ENCODE assay signal across 8 cellular contexts in the genomic region with DNA sequence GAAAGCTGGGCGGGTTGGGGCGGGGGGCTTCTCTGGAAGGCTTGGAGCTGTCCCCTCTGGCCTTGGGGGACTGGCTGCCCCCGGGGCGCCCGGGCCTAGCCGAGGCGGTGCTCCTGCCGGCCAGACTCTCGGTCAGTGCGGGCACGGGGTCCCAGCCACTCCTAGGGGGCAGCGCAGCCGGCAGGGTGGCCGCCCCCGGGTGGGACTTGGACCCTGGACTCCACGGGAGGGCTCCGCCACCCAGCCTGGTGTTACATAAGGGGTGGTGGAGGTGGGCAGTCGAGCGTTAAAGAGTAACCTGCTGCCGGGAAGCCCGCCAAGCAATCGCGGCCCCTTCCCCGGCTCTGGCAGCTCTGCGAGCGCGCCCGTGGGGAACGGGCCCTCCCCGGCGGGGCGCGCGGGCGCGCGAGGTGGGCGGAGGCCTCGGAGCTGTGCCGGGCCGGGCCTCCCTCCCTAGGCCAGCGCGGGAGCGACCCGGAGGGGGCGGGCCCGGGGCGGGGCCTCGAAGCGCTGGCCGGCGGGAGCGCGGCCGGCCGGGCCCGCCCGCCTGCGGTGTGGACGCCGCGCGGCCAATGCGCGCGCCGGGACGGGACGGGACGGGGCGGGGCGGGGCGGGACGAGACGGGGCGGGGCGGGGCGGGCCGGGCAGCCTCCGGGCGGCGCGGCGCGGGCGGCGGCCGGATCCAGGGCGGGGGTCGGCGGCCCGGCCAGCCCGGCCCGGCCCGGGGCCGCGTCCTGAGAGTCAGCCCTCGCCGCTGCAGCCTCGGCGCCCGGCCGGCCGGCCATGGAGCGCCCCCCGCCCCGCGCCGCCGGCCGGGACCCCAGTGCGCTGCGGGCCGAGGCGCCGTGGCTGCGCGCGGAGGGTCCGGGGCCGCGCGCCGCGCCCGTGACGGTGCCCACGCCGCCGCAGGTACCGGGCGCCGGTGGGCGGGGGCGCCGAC. TPM values are rescaled to one million over a fixed set of nuclear protein-coding genes. Genes with fewer than 3 reads are reported as not detected.
DNase-seq lines count a peak whose midpoint lies in the region; ATAC-seq, FAIRE-seq and TF ChIP-seq lines count a peak whose summit lies in the region.

A gene with protein sequence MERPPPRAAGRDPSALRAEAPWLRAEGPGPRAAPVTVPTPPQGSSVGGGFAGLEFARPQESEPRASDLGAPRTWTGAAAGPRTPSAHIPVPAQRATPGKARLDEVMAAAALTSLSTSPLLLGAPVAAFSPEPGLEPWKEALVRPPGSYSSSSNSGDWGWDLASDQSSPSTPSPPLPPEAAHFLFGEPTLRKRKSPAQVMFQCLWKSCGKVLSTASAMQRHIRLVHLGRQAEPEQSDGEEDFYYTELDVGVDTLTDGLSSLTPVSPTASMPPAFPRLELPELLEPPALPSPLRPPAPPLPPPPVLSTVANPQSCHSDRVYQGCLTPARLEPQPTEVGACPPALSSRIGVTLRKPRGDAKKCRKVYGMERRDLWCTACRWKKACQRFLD (plus strand): TSS at position 648 of the 941 bp plus-strand sequence. CDS start 137 bp downstream, at position 785.

- peaks cover 26% of the 10 kb centered on the region for H3K4me1 Mint-ChIP-seq in stimulated activated memory B cell treated with anti-CD40 and anti-IgM and Interleukin-4, amounts not matched to agents 10 μg/mL and 1 μg/mL and 100 μg/mL, for 72 hours

- peak; percentile 39 for ATAC-seq in HG03095 (IDR thresholded peaks at IDR 0.05; ENCODE audit: unreplicated experiment)
- ATAC-seq in stimulated activated memory B cell treated with anti-CD40 and anti-IgM and Interleukin-4, amounts not matched to agents 10 μg/mL and 1 μg/mL and 100 μg/mL, for 72 hours: peak; percentile 82

- CTCF ChIA-PET in activated CD8-positive, alpha-beta memory T cell treated with anti-CD3 and anti-CD28 coated beads for 36 hours (lab: Charles Lee): interaction anchor here (0.9 to 1.7 kb wide), 4 partner anchors 11 to 32 kb away, joined by 3 to 11 read pairs (median 4); partner anchors contain the start of genes ARFRP1 and ZGPAT

- H3K36me3 Mint-ChIP-seq in stimulated activated memory B cell treated with anti-CD40 and anti-IgM and Interleukin-4, amounts not matched to agents 10 μg/mL and 1 μg/mL and 100 μg/mL, for 72 hours: peaks cover 6% of the 10 kb centered on the region

- POLR2A ChIA-PET in activated CD8-positive, alpha-beta memory T cell treated with anti-CD3 and anti-CD28 coated beads for 36 hours (lab: Charles Lee): interaction anchor here (0.9 to 1.6 kb wide), 3 partner anchors 11 to 31 kb away, joined by 5 to 9 read pairs (median 5); partner anchors contain the start of genes ARFRP1 and ZGPAT

- no peak within 1 kb of the TSS for H3K27ac Mint-ChIP-seq in stimulated activated memory B cell treated with anti-CD40 and anti-IgM and Interleukin-4, amounts not matched to agents 10 μg/mL and 1 μg/mL and 100 μg/mL, for 72 hours

- no peaks in the 10 kb centered on the region for H3K9me3 Mint-ChIP-seq in stimulated activated memory B cell treated with anti-CD40 and anti-IgM and Interleukin-4, amounts not matched to agents 10 μg/mL and 1 μg/mL and 100 μg/mL, for 72 hours

- H3K27me3 Mint-ChIP-seq in stimulated activated memory B cell treated with anti-CD40 and anti-IgM and Interleukin-4, amounts not matched to agents 10 μg/mL and 1 μg/mL and 100 μg/mL, for 72 hours: no peaks in the 10 kb centered on the region

- no peak for TF ChIP-seq POLR2A in GM12891 (IDR thresholded peaks at IDR 0.05; ENCODE audit: low read depth, low read length)

- H3K4me3 Mint-ChIP-seq in stimulated activated memory B cell treated with anti-CD40 and anti-IgM and Interleukin-4, amounts not matched to agents 10 μg/mL and 1 μg/mL and 100 μg/mL, for 72 hours: peak within 1 kb of the TSS; percentile 53

- FAIRE-seq in GM12891 (lab: Jason Lieb, UNC): peak; percentile 91

- DNase-seq in A172 (ENCODE audit: low spot score): peak; percentile 28
- DNase-seq in GM12891 (ENCODE audit: insufficient read length, low spot score): peak; percentile 94
- DNase-seq in NCI-H82 (lab: John Stamatoyannopoulos, UW): peak; percentile 84
- DNase-seq in medulla oblongata (ENCODE audit: extremely low spot score): peak; percentile 90

- in situ Hi-C loops in endometrial microvascular endothelial cells (cut with HindIII; ENCODE audit: inconsistent ontology term, low pct_unique_long_range_greater_than_20kb, low sequenced_read_pairs): no loop called here

TF ChIP-seq in GM12891, 5 proteins besides CTCF, POLR2A, EP300 and RAD21:
- no peak for TF ChIP-seq PAX5 (IDR thresholded peaks at IDR 0.05; ENCODE audit: insufficient read depth, low read length, severe bottlenecking)
- no peak for TF ChIP-seq TAF1 (IDR thresholded peaks at IDR 0.05; ENCODE audit: low read depth, low read length)
- TF ChIP-seq POLR2AphosphoS5 (IDR thresholded peaks at IDR 0.05; ENCODE audit: low read depth, low read length): no peak
- TF ChIP-seq POU2F2 (IDR thresholded peaks at IDR 0.05; ENCODE audit: low read depth, low read length): no peak
- TF ChIP-seq SPI1 (IDR thresholded peaks at IDR 0.05; ENCODE audit: low read depth, low read length): no peak

RNA-seq across cellular contexts. Expression of the gene that starts here (rescaled TPM):
- 88.0 and 97.9 TPM in 2 replicates for total RNA-seq in A172 (2014; rRNA removed; shearing (Covaris generic))
- polyA plus RNA-seq in GM12891 (2012; ENCODE audit: low read depth, missing spikeins): 23.9 TPM
- 10 to 100 TPM; 31.0 to 34.4 TPM for total RNA-seq in activated CD8-positive, alpha-beta memory T cell treated with anti-CD3 and anti-CD28 coated beads for 36 hours
- total RNA-seq in endometrial microvascular endothelial cells (ENCODE audit: inconsistent ontology term): 17.3 TPM

Comparison
In these comparisons a context has a peak if more than half of its experiments do, and no peak if none do; other contexts are left out.
1. Peak in every context shown above with its lines: DNase-seq and ATAC-seq.
2. DNase-seq: peak in every context shown above with its lines; median percentile 94 in GM12891; 90 in medulla oblongata; 84 in NCI-H82; 28 in A172.